9 cellular contexts compared by ENCODE assay signal in genomic region chr2:119223521-119224390, GRCh38. TPM values are rescaled to one million over a fixed set of nuclear protein-coding genes. Genes with fewer than 3 reads are reported as not detected.
DNase-seq lines count a peak whose midpoint lies in the region; ATAC-seq and TF ChIP-seq lines count a peak whose summit lies in the region.
"Had no signal": no experiment of that assay in that cellular context is flagged by ENCODE, and none has a peak within 500 bp of the region (broad histone marks: within the 10 kb centered on the region; RNA-seq: fewer than 3 reads in every experiment).

TSS of gene STEAP3 (plus strand) at chr2:119223834. CDS start at chr2:119231013, 7,179 bp downstream.

- H2AFZ ChIP-seq in PC-9 = peak within 1 kb of the TSS; percentile 92

- TF ChIP-seq CTCF in PC-9 (conservative IDR thresholded peaks at IDR 0.05) (no peak), left lung (IDR thresholded peaks at IDR 0.05) (no peak), stomach (IDR thresholded peaks at IDR 0.05) (no peak)

- CTCF ChIA-PET in PC-9 (lab: Charles Lee) = interaction anchor here (0.6 to 1.9 kb wide), 2 partner anchors 15 to 270 kb away, joined by 3 to 4 read pairs; no protein-coding TSS in a partner anchor

- no peak within 1 kb of the TSS for H3K27ac Mint-ChIP-seq in dendritic cell treated with granulocyte-macrophage colony-stimulating factor and Interleukin-4, amounts not matched to agents 40 ng/mL and 50 ng/mL, for 4 days

- peak within 1 kb of the TSS; percentile 21 for H3K27ac ChIP-seq in PC-9
- peak within 1 kb of the TSS; percentile 39 to 60 for H3K27ac ChIP-seq in left lung
- peak within 1 kb of the TSS; percentile 76 to 86 (median 81) for H3K27ac ChIP-seq in stomach
- H3K27ac ChIP-seq: 22Rv1 had no signal

- no peak for TF ChIP-seq EP300 in stomach (IDR thresholded peaks at IDR 0.05)

- intact Hi-C loops in PC-9 (cut with micrococcal nuclease; ENCODE audit: unreplicated experiment) = loop anchor here (2.0 kb wide), 2 partner anchors 17 to 41 kb away; no protein-coding TSS in a partner anchor
- intact Hi-C loops in dendritic cell treated with granulocyte-macrophage colony-stimulating factor and Interleukin-4, amounts not matched to agents 40 ng/mL and 50 ng/mL, for 4 days (cut with micrococcal nuclease) = loop anchor here (5.0 kb wide), 1 partner anchor 64 kb away; no protein-coding TSS in a partner anchor
- intact Hi-C loops in left lung (cut with DNase I) = no loop called here
- intact Hi-C loops in stomach (cut with DNase I; ENCODE audit: low total_unique reads) = no loop called here

- H3K9me3 Mint-ChIP-seq in dendritic cell treated with granulocyte-macrophage colony-stimulating factor and Interleukin-4, amounts not matched to agents 40 ng/mL and 50 ng/mL, for 4 days = no peaks in the 10 kb centered on the region

- DNase-seq in DMS 273 (lab: John Stamatoyannopoulos, UW; ENCODE audit: unreplicated experiment) (peak; percentile 83), DMS 273 treated with DMSO at 0.1 percent for 48 hours (lab: John Stamatoyannopoulos, UW) (no peak), PC-9 (peak; percentile 79 to 94), left lung (peak; percentile 84 to 95), stomach (peak; percentile 93)

- ATAC-seq in GM21360 (IDR thresholded peaks at IDR 0.05; ENCODE audit: unreplicated experiment) = peak; percentile 69
- ATAC-seq in HG03521 (IDR thresholded peaks at IDR 0.05; ENCODE audit: unreplicated experiment) = peak; percentile 64
- peak; percentile 94 for ATAC-seq in left lung

- H3K9me2 ChIP-seq in PC-9 (ENCODE audit: insufficient read depth) = no peaks in the 10 kb centered on the region

- H3K4me3 Mint-ChIP-seq in dendritic cell treated with granulocyte-macrophage colony-stimulating factor and Interleukin-4, amounts not matched to agents 40 ng/mL and 50 ng/mL, for 4 days = peak within 1 kb of the TSS; percentile 70

- no peak for TF ChIP-seq POLR2A in stomach (IDR thresholded peaks at IDR 0.05)

- H3K36me3 Mint-ChIP-seq in dendritic cell treated with granulocyte-macrophage colony-stimulating factor and Interleukin-4, amounts not matched to agents 40 ng/mL and 50 ng/mL, for 4 days (ENCODE audit: low read depth) = no peaks in the 10 kb centered on the region

- H4K20me1 ChIP-seq in PC-9 (ENCODE audit: insufficient read depth) = no peaks in the 10 kb centered on the region

- H3K27me3 ChIP-seq in PC-9 (ENCODE audit: insufficient read depth, low read depth) (no peaks in the 10 kb centered on the region), left lung (peaks cover 0 to 20% of the 10 kb centered on the region in 2 donors), stomach (peaks cover 0 to 9% (median 0%) of the 10 kb centered on the region in 3 donors)

- H3K4me1 ChIP-seq in PC-9 (replicated peaks; ENCODE audit: insufficient read depth) = peaks cover 30% of the 10 kb centered on the region
- H3K4me1 ChIP-seq in left lung = peaks cover 19 to 22% of the 10 kb centered on the region in 2 donors
- peaks cover 27 to 44% (median 40%) of the 10 kb centered on the region in 4 donors for H3K4me1 ChIP-seq in stomach

- H3K9me3 ChIP-seq in PC-9 (ENCODE audit: insufficient read depth, low read depth) (no peaks in the 10 kb centered on the region), left lung (no peaks in the 10 kb centered on the region), stomach (no peaks in the 10 kb centered on the region)

- H3K4me2 ChIP-seq in PC-9 = peak within 1 kb of the TSS; percentile 90

- POLR2A ChIA-PET in PC-9 (lab: Charles Lee; ENCODE audit: unreplicated experiment) = interaction anchor here (0.5 to 0.6 kb wide), 3 partner anchors 10 to 424 kb away, joined by 3 to 19 read pairs (median 3); no protein-coding TSS in a partner anchor

- H3K4me3 ChIP-seq in PC-9 (peak within 1 kb of the TSS; percentile 89), left lung (peak within 1 kb of the TSS; percentile 67 to 71), stomach (peak within 1 kb of the TSS; percentile 63 to 81 (median 66))

- peaks cover 32% of the 10 kb centered on the region for H3K79me2 ChIP-seq in PC-9 (ENCODE audit: low read depth)

- H3K36me3 ChIP-seq in PC-9 (ENCODE audit: low read depth) = no peaks in the 10 kb centered on the region
- H3K36me3 ChIP-seq in left lung = no peaks in the 10 kb centered on the region
- no peaks in the 10 kb centered on the region for H3K36me3 ChIP-seq in stomach

- 0 to 1% (median 1%) methylated on average over 9 to 89 of the region's 89 CpGs for WGBS in stomach, 5 donors

- H3K27me3 Mint-ChIP-seq in dendritic cell treated with granulocyte-macrophage colony-stimulating factor and Interleukin-4, amounts not matched to agents 40 ng/mL and 50 ng/mL, for 4 days = peaks cover 37% of the 10 kb centered on the region

- H3K4me1 Mint-ChIP-seq in dendritic cell treated with granulocyte-macrophage colony-stimulating factor and Interleukin-4, amounts not matched to agents 40 ng/mL and 50 ng/mL, for 4 days (ENCODE audit: low read depth) = peaks cover 14% of the 10 kb centered on the region

- peaks cover 8% of the 10 kb centered on the region; the same call in 1 of the 2 replicates for H3F3A ChIP-seq in PC-9 (ENCODE audit: insufficient read depth, low read depth)

- BruUV-seq in PC-9 (replicated peaks; lab: Mats Ljungman, UMichigan) = no TSS peak

RNA-seq across cellular contexts. Expression of gene STEAP3, which starts in this region (rescaled TPM):
- total RNA-seq in PC-9 (2021) = 23.0 and 26.3 TPM in 2 replicates
- total RNA-seq in left lung = 10 to 100 TPM; 40.4 to 43.8 TPM
- total RNA-seq in stomach = 10 to 100 TPM in 3 of 5 donors, 1 to 10 TPM in 2; 5.3 to 56.7 (median 37.4) TPM
- polyA plus RNA-seq in stomach = 10 to 100 TPM in 2 of 3 donors, 1 to 10 TPM in 1; 2.9 to 12.8 (median 12.5) TPM

Comparison
In these comparisons a context has a peak if more than half of its experiments do, and no peak if none do; other contexts are left out.
1. H3K27ac ChIP-seq: peak in every context shown above with its lines; median percentile 81 in stomach; 50 in left lung; 21 in PC-9.
2. intact Hi-C loops: an anchor here in PC-9 (2.0 kb wide) and dendritic cell treated with granulocyte-macrophage colony-stimulating factor and Interleukin-4, amounts not matched to agents 40 ng/mL and 50 ng/mL, for 4 days (5.0 kb wide); none called in left lung and stomach.